In genomic region chr17:81074440-81074839, GRCh38 we compare ENCODE assay signal across 20 cellular contexts. TPM values are rescaled to one million over a fixed set of nuclear protein-coding genes. Genes with fewer than 3 reads are reported as not detected.
DNase-seq lines count a peak whose midpoint lies in the region; ATAC-seq, FAIRE-seq and TF ChIP-seq lines count a peak whose summit lies in the region.
"Had no signal": no experiment of that assay in that cellular context is flagged by ENCODE, and none has a peak within 500 bp of the region (broad histone marks: within the 10 kb centered on the region; RNA-seq: fewer than 3 reads in every experiment).

No MANE protein-coding gene starts in this region.

- TF ChIP-seq POLR2A in HepG2 (IDR thresholded peaks at IDR 0.05; ENCODE audit: insufficient read depth in 1 of 2, low read depth in 2 of 2, low read length in 2 of 2) (no peak), right lobe of liver (IDR thresholded peaks at IDR 0.05) (no peak)

- no peak overlapping the region for H3K27ac ChIP-seq in HepG2 (ENCODE audit: extremely low read length, insufficient read depth, low read length)
- no peak overlapping the region for H3K27ac ChIP-seq in right lobe of liver
- H3K27ac ChIP-seq in left lung: no peak overlapping the region
- H3K27ac ChIP-seq: 22Rv1 had no signal

- no peaks in the 10 kb centered on the region for H4K20me1 ChIP-seq in HepG2 (ENCODE audit: insufficient read depth, low read length)

- H3K36me3 Mint-ChIP-seq in neural crest cell (ENCODE audit: low read depth): no peaks in the 10 kb centered on the region

- in situ Hi-C loops in HepG2 (cut with HindIII; ENCODE audit: extremely low pct_ligation_motif_present, low pct_unique_long_range_greater_than_20kb): no loop called here

- 94% methylated on average over 24 of the region's 24 CpGs for WGBS in HepG2 (ENCODE audit: low lambda C conversion rate)
- 93% methylated on average over 22 of the region's 24 CpGs for WGBS in right lobe of liver (ENCODE audit: insufficient coverage, low coverage, low lambda C conversion rate, missing lambda C conversion rate)

- CTCF ChIA-PET in HepG2 (lab: Yijun Ruan, JAX; ENCODE audit: low intra/inter-chr PET ratio, low total read pairs): no interaction called here

- no peaks in the 10 kb centered on the region for H3K9me3 Mint-ChIP-seq in neural crest cell

- peak overlapping the region; percentile 86 for H3K27ac Mint-ChIP-seq in neural crest cell (ENCODE audit: unreplicated experiment)

- H3K4me2 ChIP-seq in HepG2 (ENCODE audit: low read depth, low read length): no peak overlapping the region

- no peak overlapping the region for H3K4me3 ChIP-seq in HepG2 (replicated peaks in 1 of 3; ENCODE audit: insufficient read depth in 1 of 3, low read depth in 2 of 3, low read length in 3 of 3)
- H3K4me3 ChIP-seq in right lobe of liver: no peak overlapping the region
- no peak overlapping the region for H3K4me3 ChIP-seq in bronchial epithelial cell (ENCODE audit: low read depth, low read length)
- H3K4me3 ChIP-seq in left lung: no peak overlapping the region

- H3K4me1 Mint-ChIP-seq in neural crest cell: peaks cover 24% of the 10 kb centered on the region

- FAIRE-seq in HepG2 (lab: Jason Lieb, UNC) (no peak), bronchial epithelial cell (lab: Jason Lieb, UNC) (peak; percentile 86)

- H3K27me3 ChIP-seq in HepG2 (ENCODE audit: control insufficient read depth in 1 of 2, insufficient read depth in 2 of 2, low read length in 2 of 2): no peaks in the 10 kb centered on the region
- H3K27me3 ChIP-seq in right lobe of liver: no peaks in the 10 kb centered on the region
- H3K27me3 ChIP-seq in bronchial epithelial cell (ENCODE audit: control insufficient read depth, insufficient read depth, low read length): no peaks in the 10 kb centered on the region
- H3K27me3 ChIP-seq in left lung: no peaks in the 10 kb centered on the region

- H3K9me3 ChIP-seq in HepG2 (ENCODE audit: low read length) (no peaks in the 10 kb centered on the region), right lobe of liver (no peaks in the 10 kb centered on the region), left lung (no peaks in the 10 kb centered on the region)

- peaks cover 5 to 16% of the 10 kb centered on the region in 2 experiments; a peak in 4 of 5 replicates for H3K36me3 ChIP-seq in HepG2 (replicated peaks in 1 of 2; ENCODE audit: control insufficient read depth in 1 of 2, insufficient read depth in 2 of 2, low read length in 2 of 2)
- peaks cover 0 to 4% (median 2%) of the 10 kb centered on the region in 4 donors for H3K36me3 ChIP-seq in right lobe of liver
- peaks cover 20% of the 10 kb centered on the region for H3K36me3 ChIP-seq in bronchial epithelial cell (ENCODE audit: control insufficient read depth, insufficient read depth, low read length)
- H3K36me3 ChIP-seq in left lung: peaks cover 0 to 11% of the 10 kb centered on the region in 2 donors

- TF ChIP-seq EP300 in HepG2 (IDR thresholded peaks at IDR 0.05; ENCODE audit: low read depth in 2 of 2, low read length in 2 of 2): no peak
- TF ChIP-seq EP300 in HepG2 (CRISPR knock-in tag; IDR thresholded peaks at IDR 0.05; ENCODE audit: borderline replicate concordance): no peak

- intact Hi-C loops in HepG2 (cut with micrococcal nuclease; ENCODE audit: unreplicated experiment): no loop called here
- intact Hi-C loops in right lobe of liver (cut with DNase I): no loop called here
- intact Hi-C loops in left lung (cut with DNase I): no loop called here

- POLR2A ChIA-PET in HepG2 (lab: Yijun Ruan, JAX): no interaction called here

- no peak for ATAC-seq in HepG2
- no peak for ATAC-seq in right lobe of liver
- no peak for ATAC-seq in GM19397 (IDR thresholded peaks at IDR 0.05; ENCODE audit: unreplicated experiment)
- no peak for ATAC-seq in left lung
- ATAC-seq: SK-N-SH treated with all-trans-retinoic acid at 6 μM for 48 hours had no signal

- no peaks in the 10 kb centered on the region for H3K27me3 Mint-ChIP-seq in neural crest cell (ENCODE audit: low read depth)

- H3K4me1 ChIP-seq in HepG2 (ENCODE audit: insufficient read depth, low read length): peaks cover 19% of the 10 kb centered on the region
- peaks cover 0 to 20% (median 9%) of the 10 kb centered on the region in 4 donors for H3K4me1 ChIP-seq in right lobe of liver
- peaks cover 0 to 14% of the 10 kb centered on the region in 2 donors for H3K4me1 ChIP-seq in left lung

- H2AFZ ChIP-seq in HepG2 (ENCODE audit: low read length): no peak overlapping the region

- no TSS peak for BruUV-seq in HepG2 (replicated peaks; lab: Mats Ljungman, UMichigan)

- TF ChIP-seq RAD21 in HepG2 (CRISPR knock-in tag; IDR thresholded peaks at IDR 0.05): no peak

- TF ChIP-seq CTCF in HepG2 (CRISPR knock-in tag; IDR thresholded peaks at IDR 0.05) (no peak), right lobe of liver (IDR thresholded peaks at IDR 0.05) (no peak), bronchial epithelial cell (IDR thresholded peaks at IDR 0.05; ENCODE audit: insufficient read depth, low read length, severe bottlenecking) (no peak), neural crest cell (conservative IDR thresholded peaks at IDR 0.05) (no peak), left lung (IDR thresholded peaks at IDR 0.05) (no peak)

- no peak overlapping the region for H3K9ac ChIP-seq in HepG2 (ENCODE audit: insufficient read depth, low read depth, low read length)

- DNase-seq in HepG2 (ENCODE audit: low spot score): no peak
- no peak for DNase-seq in right lobe of liver
- no peak for DNase-seq in bronchial epithelial cell (ENCODE audit: low read depth)
- DNase-seq in neural crest cell (ENCODE audit: low read depth, low spot score): no peak
- no peak for DNase-seq in activated CD4-positive, alpha-beta T cell treated with anti-CD3 and anti-CD28 coated beads for 1 hour
- DNase-seq in left lung: no peak
- no peak for DNase-seq in retina
- DNase-seq: AML-193, DMS79 treated with DMSO at 0.1 percent for 48 hours, GOT3, KG1, MV-4-11, NCI-H187 treated with DMSO at 0.1 percent for 48 hours, NCI-H226, NCI-H524, OCI-M1, SIG-M5 had no signal

- H3K79me2 ChIP-seq in HepG2 (ENCODE audit: insufficient read depth, low read length): no peaks in the 10 kb centered on the region

- H3K4me3 Mint-ChIP-seq in neural crest cell: no peak overlapping the region

TF ChIP-seq in HepG2, 621 proteins besides CTCF, POLR2A, EP300 and RAD21 (continues in another document):
- no peak for TF ChIP-seq ZNF34 (CRISPR knock-in tag; IDR thresholded peaks at IDR 0.05; ENCODE audit: borderline replicate concordance)
- no peak for TF ChIP-seq ZNF75D (CRISPR knock-in tag; IDR thresholded peaks at IDR 0.05; ENCODE audit: borderline replicate concordance)
- TF ChIP-seq SRSF4 (IDR thresholded peaks at IDR 0.05; ENCODE audit: low read depth, low read length, poor library complexity, severe bottlenecking): no peak
- TF ChIP-seq ZNF589 (CRISPR knock-in tag; conservative IDR thresholded peaks at IDR 0.05): 0 out of 2 replicates have a peak, but pooled peaks have one; percentile 27
- no peak for TF ChIP-seq KDM5A (IDR thresholded peaks at IDR 0.05; ENCODE audit: borderline replicate concordance, low read length)
- no peak for TF ChIP-seq KLF11 (CRISPR knock-in tag; IDR thresholded peaks at IDR 0.05)
- TF ChIP-seq ZC3H13 (CRISPR knock-in tag; IDR thresholded peaks at IDR 0.05): 0 out of 2 replicates have a peak, but pooled peaks have one; percentile 31
- 0 out of 2 replicates have a peak, but pooled peaks have one; percentile 9 for TF ChIP-seq FOXM1 (CRISPR knock-in tag; IDR thresholded peaks at IDR 0.05)
- TF ChIP-seq ZBTB38 (CRISPR knock-in tag; IDR thresholded peaks at IDR 0.05): 0 out of 2 replicates have a peak, but pooled peaks have one; percentile 15
- TF ChIP-seq TFAP4 (IDR thresholded peaks at IDR 0.05; ENCODE audit: borderline replicate concordance, low read depth): no peak
- no peak for TF ChIP-seq WIZ (CRISPR knock-in tag; IDR thresholded peaks at IDR 0.05)
- 0 out of 2 replicates have a peak, but pooled peaks have one; percentile 1 for TF ChIP-seq TBX3 (IDR thresholded peaks at IDR 0.05; ENCODE audit: borderline replicate concordance)

RNA-seq across cellular contexts. Expression of gene BAIAP2, which starts 39.5 kb away (rescaled TPM):
- 16.3 and 22.5 TPM in 2 replicates for total RNA-seq in HepG2 (2016; rRNA removed; fragmentation: Illumina TruSeq; extraction: Trizol)
- 8.5 and 9.9 TPM in 2 replicates for total RNA-seq in HepG2 (2016; cell fraction: cytosol; rRNA removed; fragmentation: Illumina TruSeq; extraction: Trizol; ENCODE audit: low read depth)
- 15.1 and 19.9 TPM in 2 replicates for total RNA-seq in HepG2 (2016; cell fraction: insoluble cytoplasmic fraction; rRNA removed; fragmentation: Illumina TruSeq; extraction: Trizol)
- total RNA-seq in HepG2 (2016; cell fraction: membrane; rRNA removed; fragmentation: Illumina TruSeq; extraction: Trizol): 11.6 and 11.8 TPM in 2 replicates
- total RNA-seq in HepG2 (2016; cell fraction: nucleus; rRNA removed; fragmentation: Illumina TruSeq; extraction: Trizol): 15.9 and 21.1 TPM in 2 replicates
- 24.0 and 29.8 TPM in 2 replicates for polyA plus RNA-seq in HepG2 (2011; rRNA removed)
- polyA plus RNA-seq in HepG2 (2011; cell fraction: cytosol; rRNA removed): 14.8 and 22.5 TPM in 2 replicates
- 101 and 122 TPM in 2 replicates for polyA plus RNA-seq in HepG2 (2011; cell fraction: nucleus; rRNA removed)
- polyA plus RNA-seq in HepG2 (2012): 34.4 and 34.9 TPM in 2 replicates
- polyA plus RNA-seq in HepG2 (2016; cell fraction: cytosol; fragmentation: Illumina TruSeq; extraction: Trizol; ENCODE audit: low read depth): 3.9 and 4.4 TPM in 2 replicates
- 14.7 and 22.4 TPM in 2 replicates for polyA plus RNA-seq in HepG2 (2016; cell fraction: insoluble cytoplasmic fraction; fragmentation: Illumina TruSeq; extraction: Trizol; ENCODE audit: low read depth)
- 6.8 and 8.2 TPM in 2 replicates for polyA plus RNA-seq in HepG2 (2016; cell fraction: membrane; fragmentation: Illumina TruSeq; extraction: Trizol; ENCODE audit: low read depth)
- polyA plus RNA-seq in HepG2 (2016; cell fraction: nucleus; fragmentation: Illumina TruSeq; extraction: Trizol; ENCODE audit: insufficient read depth, low read depth): 38.9 and 40.0 TPM in 2 replicates
- 6.9 and 34.6 TPM in 2 replicates for polyA minus RNA-seq in HepG2 (2011; rRNA and poly(A)+ RNA removed; ENCODE audit: low replicate concordance)
- polyA minus RNA-seq in HepG2 (2011; cell fraction: cytosol; rRNA and poly(A)+ RNA removed): 19.5 and 20.5 TPM in 2 replicates
- polyA minus RNA-seq in HepG2 (2011; cell fraction: nucleus; rRNA and poly(A)+ RNA removed): 51.2 and 56.7 TPM in 2 replicates
- total RNA-seq in right lobe of liver: 100 to 1,000 TPM in 1 of 6 experiments, 10 to 100 TPM in 5; 46.6 to 139 (median 63.3) TPM
- total RNA-seq in bronchial epithelial cell: 48.7 and 60.3 TPM in 2 replicates
- 47.5 and 53.6 TPM in 2 replicates for total RNA-seq in neural crest cell
- 100 to 1,000 TPM in 1 of 2 donors, 10 to 100 TPM in 1; 76.3 to 135 TPM for total RNA-seq in left lung
